In genomic region chr19:4375620-4376228, GRCh38 we compare ENCODE assay signal across 8 cellular contexts.
A peak's percentile ranks its signal among the peaks of the same experiment; 100 is the strongest.
DNase-seq lines count a peak whose midpoint lies in the region; ATAC-seq and TF ChIP-seq lines count a peak whose summit lies in the region.

No MANE protein-coding gene starts in this region.

- H3K9ac ChIP-seq in muscle layer of colon (ENCODE audit: low read length), result peak overlapping the region; percentile 11

- H3K4me3 ChIP-seq in choroid plexus epithelial cell (ENCODE audit: low read depth, low read length) (no peak overlapping the region), muscle layer of colon (ENCODE audit: low read depth in 1 of 2, low read length in 2 of 2) (no peak overlapping the region)

- ATAC-seq in GM19025 (IDR thresholded peaks at IDR 0.05; ENCODE audit: low read depth, unreplicated experiment) (peak; percentile 54), GM21723 (IDR thresholded peaks at IDR 0.05; ENCODE audit: unreplicated experiment) (no peak)

- no peaks in the 10 kb centered on the region for H3K9me3 ChIP-seq in muscle layer of colon (ENCODE audit: low read length)

- DNase-seq in CD1c-positive myeloid dendritic cell (ENCODE audit: extremely low spot score) (peak; percentile 34), NCI-H69 (lab: John Stamatoyannopoulos, UW) (peak; percentile 38), choroid plexus epithelial cell (ENCODE audit: low read depth) (peak; percentile 67), KG1 (lab: John Stamatoyannopoulos, UW) (no peak)
- no peak for DNase-seq in activated CD4-positive, alpha-beta T cell treated with anti-CD3 and anti-CD28 coated beads, Interleukin-2, amount 50 U/mL, for 48 hours

- peak; percentile 60 for TF ChIP-seq CTCF in choroid plexus epithelial cell (conservative IDR thresholded peaks at IDR 0.05; ENCODE audit: low read depth, low read length)

- H3K27me3 ChIP-seq in muscle layer of colon (ENCODE audit: control insufficient read depth in 1 of 2, insufficient read depth in 2 of 2, low read length in 2 of 2), result no peaks in the 10 kb centered on the region

- peaks cover 76% of the 10 kb centered on the region for H3K4me1 ChIP-seq in muscle layer of colon (ENCODE audit: insufficient read depth, low read length)

- H3K27ac ChIP-seq in muscle layer of colon (ENCODE audit: low read depth, low read length), result no peak overlapping the region

- no peaks in the 10 kb centered on the region for H3K36me3 ChIP-seq in muscle layer of colon (ENCODE audit: insufficient read depth, low read length)

Comparison
In these comparisons a context has a peak if more than half of its experiments do, and no peak if none do; other contexts are left out.
1. DNase-seq: peak in CD1c-positive myeloid dendritic cell (single experiment), NCI-H69 (single experiment) and choroid plexus epithelial cell (single experiment); none in KG1 (single experiment) and activated CD4-positive, alpha-beta T cell treated with anti-CD3 and anti-CD28 coated beads, Interleukin-2, amount 50 U/mL, for 48 hours (0 of 2).